ENCODE assay signal across 8 cellular contexts in the genomic region with DNA sequence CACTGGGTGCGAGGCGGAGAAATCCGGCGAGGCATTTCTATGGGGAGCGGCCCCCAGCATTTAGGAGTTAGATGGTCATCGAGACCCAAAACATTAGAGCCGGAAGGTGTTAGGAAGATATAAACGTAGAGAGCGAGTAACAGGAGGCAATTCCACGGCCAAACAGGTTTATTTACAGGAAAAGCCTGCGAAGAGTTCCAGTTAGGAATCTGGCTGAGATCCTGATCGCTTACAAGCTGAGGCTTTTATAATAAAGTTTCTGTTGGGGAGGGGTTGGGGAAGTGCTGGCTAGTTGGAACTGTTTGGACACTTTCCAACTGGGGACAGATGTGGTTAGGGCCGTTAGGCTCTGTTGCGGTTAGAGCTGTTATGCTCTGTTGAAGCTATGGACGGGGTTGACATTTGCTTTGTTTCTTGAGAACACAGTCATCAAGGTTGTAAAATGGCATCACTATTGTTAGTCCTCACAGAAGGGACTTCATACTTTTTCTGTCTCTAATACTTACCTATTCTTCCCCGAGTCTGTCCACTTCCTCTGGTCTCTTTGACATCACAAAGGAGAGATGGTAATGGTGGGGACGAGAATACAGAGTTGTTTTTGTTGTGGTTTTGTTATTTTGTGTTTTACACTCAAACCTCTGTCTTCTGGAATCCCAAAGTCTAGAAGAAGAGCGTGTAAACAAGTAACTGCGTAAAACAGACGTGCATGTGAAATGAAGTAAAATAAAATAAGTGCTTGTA. TPM values are rescaled to one million over a fixed set of nuclear protein-coding genes. Genes with fewer than 3 reads are reported as not detected.
DNase-seq lines count a peak whose midpoint lies in the region; ATAC-seq and TF ChIP-seq lines count a peak whose summit lies in the region.

No MANE protein-coding gene starts in this region.

- ATAC-seq in GM19438 (IDR thresholded peaks at IDR 0.05; ENCODE audit: low read depth, unreplicated experiment), result peak; percentile 30
- ATAC-seq in GM18520 (IDR thresholded peaks at IDR 0.05; ENCODE audit: unreplicated experiment), result no peak

- POLR2A ChIA-PET in Caco-2 (lab: Charles Lee), result interaction anchor here (0.6 to 2.0 kb wide), 11 partner anchors 12 to 498 kb away, joined by 3 to 17 read pairs (median 8); a partner anchor contains a TSS

- intact Hi-C loops in Caco-2 (cut with micrococcal nuclease; ENCODE audit: unreplicated experiment), result loop anchor here (5.0 kb wide), 2 partner anchors 54 to 444 kb away; a partner anchor contains a TSS
- intact Hi-C loops in ovary (cut with DNase I), result loop anchor here in 1 of 4 donors (5.0 kb wide), 1 partner anchor 199 kb away; no protein-coding TSS in a partner anchor

- peaks cover 16% of the 10 kb centered on the region for H3K4me1 Mint-ChIP-seq in Caco-2 (ENCODE audit: low read depth, unreplicated experiment)

- WGBS in ovary, 3 donors, result 3 to 5% (median 4%) methylated on average over 20 of the region's 20 CpGs

- H3K9me3 Mint-ChIP-seq in Caco-2 (ENCODE audit: unreplicated experiment), result peaks cover 9% of the 10 kb centered on the region

- peaks cover 2% of the 10 kb centered on the region for H3K27me3 Mint-ChIP-seq in Caco-2 (ENCODE audit: insufficient read depth, unreplicated experiment)

- BruUV-seq in Caco-2 (replicated peaks; lab: Mats Ljungman, UMichigan), result no TSS peak

- H3K4me3 Mint-ChIP-seq in Caco-2 (ENCODE audit: unreplicated experiment), result no peak overlapping the region

- TF ChIP-seq EP300 in ovary (IDR thresholded peaks at IDR 0.05), result peak; percentile 1

- no peak for TF ChIP-seq CTCF in Caco-2 (IDR thresholded peaks at IDR 0.05; ENCODE audit: insufficient read depth in 1 of 2, low read depth in 1 of 2, low read length in 1 of 2, severe bottlenecking in 1 of 2, unreplicated experiment in 1 of 2)
- no peak for TF ChIP-seq CTCF in fibroblast of villous mesenchyme (IDR thresholded peaks at IDR 0.05; ENCODE audit: insufficient read depth, low read depth, low read length)
- no peak for TF ChIP-seq CTCF in ovary (IDR thresholded peaks at IDR 0.05)

- peak overlapping the region; percentile 91 to 96 for H3K27ac ChIP-seq in ovary

- H3K36me3 ChIP-seq in Caco-2 (ENCODE audit: control insufficient read depth, insufficient read depth, low read length) (no peaks in the 10 kb centered on the region), ovary (no peaks in the 10 kb centered on the region)

- H3K36me3 Mint-ChIP-seq in Caco-2 (ENCODE audit: insufficient read depth, unreplicated experiment), result no peaks in the 10 kb centered on the region

- no peak overlapping the region for H3K27ac Mint-ChIP-seq in Caco-2 (ENCODE audit: unreplicated experiment)

- DNase-seq in Caco-2 (no peak), LoVo (ENCODE audit: low spot score) (peak; percentile 55), T1000 (lab: John Stamatoyannopoulos, UW) (peak; percentile 25), fibroblast of villous mesenchyme (ENCODE audit: low read depth) (peak; percentile 52), ovary (peak in 2 of 5 donors; percentile 16 to 32), germinal center (ENCODE audit: low spot score) (no peak)

- H3K4me3 ChIP-seq in Caco-2 (ENCODE audit: low read depth, low read length) (peak overlapping the region; percentile 54), fibroblast of villous mesenchyme (ENCODE audit: low read depth, low read length) (peak overlapping the region; percentile 77), ovary (peak overlapping the region; percentile 68)

- H3K27me3 ChIP-seq in Caco-2 (replicated peaks; ENCODE audit: control insufficient read depth, insufficient read depth, low read length) (no peaks in the 10 kb centered on the region), ovary (no peaks in the 10 kb centered on the region)

- TF ChIP-seq POLR2A in ovary (IDR thresholded peaks at IDR 0.05), result no peak

- no peaks in the 10 kb centered on the region for H3K9me3 ChIP-seq in Caco-2
- H3K9me3 ChIP-seq in ovary, result peaks cover 0 to 2% of the 10 kb centered on the region in 2 donors

- CTCF ChIA-PET in Caco-2 (lab: Charles Lee), result interaction anchor here (2.5 kb wide), 1 partner anchor 19 kb away, joined by 16 read pairs; no protein-coding TSS in a partner anchor

- H3K4me1 ChIP-seq in Caco-2 (no peaks in the 10 kb centered on the region; the same call in 1 of the 2 replicates), ovary (ENCODE audit: insufficient read depth) (peaks cover 6% of the 10 kb centered on the region)

RNA-seq across cellular contexts. Expression of a gene that starts 0.5 kb away (rescaled TPM):
- total RNA-seq in Caco-2 (2022), result 1.7 and 3.4 TPM in 2 replicates
- 3.5 and 3.9 TPM in 2 replicates for total RNA-seq in fibroblast of villous mesenchyme
- total RNA-seq in ovary, result 10 to 100 TPM; 14.1 to 40.1 (median 21.9) TPM
- 10 to 100 TPM; 12.1 to 20.8 TPM for polyA plus RNA-seq in ovary

RNA-seq across cellular contexts. Expression of a gene that starts 13.3 kb away (rescaled TPM):
- total RNA-seq in Caco-2 (2022) (3.7 and 4.3 TPM in 2 replicates), fibroblast of villous mesenchyme (3.2 and 4.7 TPM in 2 replicates), ovary (1 to 10 TPM; 2.6 to 8.2 (median 7.2) TPM)
- polyA plus RNA-seq in ovary, result 1 to 10 TPM; 2.0 to 5.0 TPM

RNA-seq across cellular contexts. Expression of a gene that starts 55.1 kb away (rescaled TPM):
- total RNA-seq in Caco-2 (2022), result 3.6 and 3.8 TPM in 2 replicates
- 5.6 and 6.8 TPM in 2 replicates for total RNA-seq in fibroblast of villous mesenchyme
- total RNA-seq in ovary, result 1 to 10 TPM; 2.1 to 5.0 (median 3.5) TPM
- polyA plus RNA-seq in ovary, result 1 to 10 TPM; 1.8 to 3.5 TPM

Comparison
In these comparisons a context has a peak if more than half of its experiments do, and no peak if none do; other contexts are left out.
1. DNase-seq: peak in LoVo (single experiment), T1000 (single experiment) and fibroblast of villous mesenchyme (single experiment); none in Caco-2 (0 of 2) and germinal center (single experiment).
2. Peak in every context shown above with its lines, with median percentiles within 50 percentile points of each other: H3K4me3 ChIP-seq.